Comparison of ENCODE assay signal across 9 cellular contexts in genomic region chrX:57453901-57454300, GRCh38.
DNase-seq lines count a peak whose midpoint lies in the region; ATAC-seq and TF ChIP-seq lines count a peak whose summit lies in the region.
"Had no signal": no experiment of that assay in that cellular context is flagged by ENCODE, and none has a peak within 500 bp of the region (broad histone marks: within the 10 kb centered on the region; RNA-seq: fewer than 3 reads in every experiment).

No MANE protein-coding gene starts in this region.

- H3K4me1 Mint-ChIP-seq in stimulated activated effector memory CD8-positive, alpha-beta T cell treated with anti-CD3 and anti-CD28 coated beads, Interleukin-12 subunit alpha, Interleukin-12 subunit beta, amount 100 ng/mL, for 72 hours: no peaks in the 10 kb centered on the region
- no peaks in the 10 kb centered on the region for H3K4me1 Mint-ChIP-seq in osteocyte (ENCODE audit: unreplicated experiment)
- H3K4me1 Mint-ChIP-seq: central memory CD8-positive, alpha-beta T cell had no signal

- no peaks in the 10 kb centered on the region for H3K9me3 Mint-ChIP-seq in stimulated activated effector memory CD8-positive, alpha-beta T cell treated with anti-CD3 and anti-CD28 coated beads, Interleukin-12 subunit alpha, Interleukin-12 subunit beta, amount 100 ng/mL, for 72 hours
- peaks cover 71% of the 10 kb centered on the region for H3K9me3 Mint-ChIP-seq in osteocyte (ENCODE audit: unreplicated experiment)
- H3K9me3 Mint-ChIP-seq: central memory CD8-positive, alpha-beta T cell had no signal

- TF ChIP-seq CTCF in BE2C (IDR thresholded peaks at IDR 0.05; ENCODE audit: low read depth, low read length) (peak; percentile 54), epithelial cell of proximal tubule (conservative IDR thresholded peaks at IDR 0.05; ENCODE audit: low read depth, low read length) (peak; percentile 64), osteocyte (IDR thresholded peaks at IDR 0.05) (no peak)

- H3K4me1 ChIP-seq in BE2C: no peaks in the 10 kb centered on the region

- H3K36me3 ChIP-seq in BE2C: no peaks in the 10 kb centered on the region

- H3K4me3 ChIP-seq in BE2C (ENCODE audit: low read depth, low read length): no peak overlapping the region
- no peak overlapping the region for H3K4me3 ChIP-seq in epithelial cell of proximal tubule (ENCODE audit: low read depth, low read length)

- DNase-seq in BE2C: peak; percentile 4
- peak; percentile 38 for DNase-seq in SK-MEL-5 (ENCODE audit: low read depth, low spot score)
- DNase-seq in epithelial cell of proximal tubule (ENCODE audit: low read depth): no peak
- DNase-seq in stimulated activated effector memory CD8-positive, alpha-beta T cell treated with anti-CD3 and anti-CD28 coated beads, Interleukin-12 subunit alpha, Interleukin-12 subunit beta, amount 100 ng/mL, for 72 hours (ENCODE audit: low spot score in 2 of 2): no peak
- no peak for DNase-seq in osteocyte (ENCODE audit: extremely low spot score, unreplicated experiment)
- no peak for DNase-seq in DMS79 treated with DMSO at 0.1 percent for 48 hours (lab: John Stamatoyannopoulos, UW)

- no peaks in the 10 kb centered on the region for H3K9me3 ChIP-seq in BE2C

- H3K36me3 Mint-ChIP-seq in stimulated activated effector memory CD8-positive, alpha-beta T cell treated with anti-CD3 and anti-CD28 coated beads, Interleukin-12 subunit alpha, Interleukin-12 subunit beta, amount 100 ng/mL, for 72 hours: no peaks in the 10 kb centered on the region
- no peaks in the 10 kb centered on the region for H3K36me3 Mint-ChIP-seq in osteocyte (ENCODE audit: unreplicated experiment)

- no peak overlapping the region for H3K4me3 Mint-ChIP-seq in stimulated activated effector memory CD8-positive, alpha-beta T cell treated with anti-CD3 and anti-CD28 coated beads, Interleukin-12 subunit alpha, Interleukin-12 subunit beta, amount 100 ng/mL, for 72 hours
- H3K4me3 Mint-ChIP-seq in osteocyte (ENCODE audit: unreplicated experiment): no peak overlapping the region
- H3K4me3 Mint-ChIP-seq: central memory CD8-positive, alpha-beta T cell had no signal

- in situ Hi-C loops in SK-MEL-5 (cut with HindIII; ENCODE audit: low pct_unique_long_range_greater_than_20kb, low sequenced_read_pairs): no loop called here

- ATAC-seq in GM18502 (IDR thresholded peaks at IDR 0.05; ENCODE audit: poor library complexity, unreplicated experiment): peak; percentile 84
- peak; percentile 77 for ATAC-seq in HG03097 (IDR thresholded peaks at IDR 0.05; ENCODE audit: low FRiP score, unreplicated experiment)
- peak; percentile 61 for ATAC-seq in stimulated activated effector memory CD8-positive, alpha-beta T cell treated with anti-CD3 and anti-CD28 coated beads, Interleukin-12 subunit alpha, Interleukin-12 subunit beta, amount 100 ng/mL, for 72 hours

- H3K27me3 Mint-ChIP-seq in osteocyte (ENCODE audit: unreplicated experiment): no peaks in the 10 kb centered on the region
- H3K27me3 Mint-ChIP-seq: central memory CD8-positive, alpha-beta T cell had no signal

- H3K27me3 ChIP-seq in BE2C: no peaks in the 10 kb centered on the region

- H3K27ac Mint-ChIP-seq in stimulated activated effector memory CD8-positive, alpha-beta T cell treated with anti-CD3 and anti-CD28 coated beads, Interleukin-12 subunit alpha, Interleukin-12 subunit beta, amount 100 ng/mL, for 72 hours: no peak overlapping the region
- H3K27ac Mint-ChIP-seq in osteocyte (ENCODE audit: unreplicated experiment): no peak overlapping the region

Comparison
In these comparisons a context has a peak if more than half of its experiments do, and no peak if none do; other contexts are left out.
1. DNase-seq: peak in BE2C (single experiment) and SK-MEL-5 (single experiment); none in epithelial cell of proximal tubule (single experiment), stimulated activated effector memory CD8-positive, alpha-beta T cell treated with anti-CD3 and anti-CD28 coated beads, Interleukin-12 subunit alpha, Interleukin-12 subunit beta, amount 100 ng/mL, for 72 hours (0 of 2), osteocyte (single experiment) and DMS79 treated with DMSO at 0.1 percent for 48 hours (single experiment).
2. Peak in every context shown above with its lines, with median percentiles within 50 percentile points of each other: ATAC-seq.